In genomic region chrX:27591938-27592337, GRCh38 we compare ENCODE assay signal across 29 cellular contexts. TPM values are rescaled to one million over a fixed set of nuclear protein-coding genes. Genes with fewer than 3 reads are reported as not detected.
DNase-seq lines count a peak whose midpoint lies in the region; ATAC-seq and TF ChIP-seq lines count a peak whose summit lies in the region.
"Had no signal": no experiment of that assay in that cellular context is flagged by ENCODE, and none has a peak within 500 bp of the region (broad histone marks: within the 10 kb centered on the region; RNA-seq: fewer than 3 reads in every experiment).

No MANE protein-coding gene starts in this region.

- peaks cover 6% of the 10 kb centered on the region for H3K9me3 ChIP-seq in neural progenitor cell (ENCODE audit: low read depth)
- H3K9me3 ChIP-seq: MG63, SJCRH30 had no signal

- ATAC-seq in HG02763 (IDR thresholded peaks at IDR 0.05; ENCODE audit: unreplicated experiment) = no peak
- ATAC-seq in HG03175 (IDR thresholded peaks at IDR 0.05; ENCODE audit: unreplicated experiment) = no peak
- no peak for ATAC-seq in HG03135 (IDR thresholded peaks at IDR 0.05; ENCODE audit: unreplicated experiment)
- ATAC-seq: CD8-positive, alpha-beta T cell; HepG2; K562 had no signal

- H3K36me3 ChIP-seq in neural progenitor cell = no peaks in the 10 kb centered on the region
- H3K36me3 ChIP-seq: MG63, SJCRH30 had no signal

- H4K20me1 ChIP-seq in neural progenitor cell (ENCODE audit: low read depth) = no peaks in the 10 kb centered on the region

- no peaks in the 10 kb centered on the region for H3F3A ChIP-seq in neural progenitor cell (ENCODE audit: low read depth)

- no peak overlapping the region for H3K9ac ChIP-seq in neural progenitor cell

- H3K36me3 Mint-ChIP-seq in neural progenitor cell = no peaks in the 10 kb centered on the region
- H3K36me3 Mint-ChIP-seq: CD8-positive, alpha-beta T cell had no signal

- H3K4me2 ChIP-seq in neural progenitor cell = no peak overlapping the region

- no peaks in the 10 kb centered on the region for H3K4me1 Mint-ChIP-seq in neural progenitor cell

- no peaks in the 10 kb centered on the region for H3K79me2 ChIP-seq in neural progenitor cell (ENCODE audit: low read depth)

- TF ChIP-seq CTCF in neural progenitor cell (IDR thresholded peaks at IDR 0.05) = no peak

- H2AFZ ChIP-seq in neural progenitor cell (replicated peaks) = no peak overlapping the region

- no peaks in the 10 kb centered on the region for H3K27me3 ChIP-seq in neural progenitor cell
- H3K27me3 ChIP-seq: MG63, SJCRH30 had no signal

- H3K27ac ChIP-seq in neural progenitor cell = no peak overlapping the region
- H3K27ac ChIP-seq: HL-60, SJCRH30 had no signal

- peaks cover 4% of the 10 kb centered on the region for H3K27me3 Mint-ChIP-seq in neural progenitor cell (ENCODE audit: insufficient read depth, low read depth)

- H3K4me1 ChIP-seq in neural progenitor cell = no peaks in the 10 kb centered on the region
- H3K4me1 ChIP-seq: SJCRH30 had no signal

- peak; percentile 77 for DNase-seq in NCI-H82 (lab: John Stamatoyannopoulos, UW)
- no peak for DNase-seq in NCI-H82 treated with DMSO at 0.1 percent for 48 hours (lab: John Stamatoyannopoulos, UW; ENCODE audit: unreplicated experiment)
- peak; percentile 43 for DNase-seq in NCI-H69 (lab: John Stamatoyannopoulos, UW)
- DNase-seq in neural progenitor cell (ENCODE audit: low spot score) = peak; percentile 5
- DNase-seq in stimulated activated CD4-positive, alpha-beta T cell treated with anti-CD3 and anti-CD28 coated beads, Interleukin-15, amount 100 ng/mL, for 24 hours = no peak
- DNase-seq: 8988T; AML-193; C1 segment of cervical spinal cord; CD8-positive, alpha-beta T cell; DMS53; EL; HCEC 1CT; MG63; NCI-H1417; NCI-H187; NCI-H2107; NCI-H2227 treated with DMSO at 0.1 percent for 48 hours; NCI-H510A; OCI-M1; SJCRH30; T-helper 1 cell had no signal

- H3K4me3 Mint-ChIP-seq in neural progenitor cell = no peak overlapping the region
- H3K4me3 Mint-ChIP-seq: CD8-positive, alpha-beta T cell had no signal

- H3K9me3 Mint-ChIP-seq in neural progenitor cell = peaks cover 3% of the 10 kb centered on the region
- H3K9me3 Mint-ChIP-seq: CD8-positive, alpha-beta T cell had no signal

- no peak overlapping the region for H3K27ac Mint-ChIP-seq in neural progenitor cell
- H3K27ac Mint-ChIP-seq: CD8-positive, alpha-beta T cell had no signal

- H3K4me3 ChIP-seq in neural progenitor cell = no peak overlapping the region
- H3K4me3 ChIP-seq: K562, MG63, SJCRH30 had no signal

RNA-seq across cellular contexts. Expression of gene DCAF8L2, which starts 1.8 kb away (rescaled TPM):
- total RNA-seq in neural progenitor cell (ENCODE audit: low replicate concordance) = not detected in 2 replicates
- total RNA-seq: CD8-positive, alpha-beta T cell; HepG2; HT-29; K562; LHCN-M2; SJCRH30 had no signal

Comparison
In these comparisons a context has a peak if more than half of its experiments do, and no peak if none do; other contexts are left out.
1. DNase-seq: peak in NCI-H82 (single experiment), NCI-H69 (single experiment) and neural progenitor cell (single experiment); none in NCI-H82 treated with DMSO at 0.1 percent for 48 hours (single experiment) and stimulated activated CD4-positive, alpha-beta T cell treated with anti-CD3 and anti-CD28 coated beads, Interleukin-15, amount 100 ng/mL, for 24 hours (single experiment).